In genomic region chr14:53002576-53002975, GRCh38 we compare ENCODE assay signal across 20 cellular contexts. TPM values are rescaled to one million over a fixed set of nuclear protein-coding genes. Genes with fewer than 3 reads are reported as not detected.
DNase-seq lines count a peak whose midpoint lies in the region; FAIRE-seq and TF ChIP-seq lines count a peak whose summit lies in the region.
"Had no signal": no experiment of that assay in that cellular context is flagged by ENCODE, and none has a peak within 500 bp of the region (broad histone marks: within the 10 kb centered on the region; RNA-seq: fewer than 3 reads in every experiment).

No MANE protein-coding gene starts in this region.

- no peak for TF ChIP-seq RAD21 in H1 (IDR thresholded peaks at IDR 0.05 in 1 of 2, conservative IDR thresholded peaks at IDR 0.05 in 1 of 2; ENCODE audit: low read depth in 2 of 2, low read length in 2 of 2)

- no peak overlapping the region for H2BK12ac ChIP-seq in H1 (ENCODE audit: low read depth, low read length)

- BruUV-seq in A673 (replicated peaks; lab: Mats Ljungman, UMichigan): no TSS peak

- H3K36me3 ChIP-seq in H1 (ENCODE audit: control insufficient read depth in 2 of 4, insufficient read depth in 4 of 4, low read length in 3 of 4): no peaks in the 10 kb centered on the region
- no peaks in the 10 kb centered on the region for H3K36me3 ChIP-seq in testis (ENCODE audit: low read depth, missing control alignments)
- no peaks in the 10 kb centered on the region for H3K36me3 ChIP-seq in A673 (ENCODE audit: insufficient read depth, low read length, poor library complexity, severe bottlenecking)

- H3K79me1 ChIP-seq in H1 (ENCODE audit: low read depth, low read length): no peaks in the 10 kb centered on the region

- TF ChIP-seq POLR2A in NB4 (IDR thresholded peaks at IDR 0.05; ENCODE audit: extremely low read depth, insufficient read length) (no peak), H1 (IDR thresholded peaks at IDR 0.05; ENCODE audit: control extremely low read depth in 1 of 2, low read depth in 2 of 2, low read length in 2 of 2) (no peak), testis (IDR thresholded peaks at IDR 0.05) (no peak)

- H2AFZ ChIP-seq in H1 (ENCODE audit: low read length): peak overlapping the region; percentile 79; the same call in 1 of the 2 replicates

- H4K5ac ChIP-seq in H1 (ENCODE audit: insufficient read length, low read depth, low read length): no peak overlapping the region

- H3K27me3 ChIP-seq in H1 (replicated peaks in 1 of 4; ENCODE audit: control insufficient read depth in 3 of 4, extremely low read depth in 1 of 4, insufficient read depth in 3 of 4, low read length in 3 of 4) (no peaks in the 10 kb centered on the region), testis (no peaks in the 10 kb centered on the region), A673 (replicated peaks; ENCODE audit: insufficient read depth, low read depth, low read length, poor library complexity) (no peaks in the 10 kb centered on the region)

- H2BK120ac ChIP-seq in H1 (replicated peaks; ENCODE audit: low read depth, low read length): no peak overlapping the region

- no peak overlapping the region for H3K4ac ChIP-seq in H1 (replicated peaks; ENCODE audit: insufficient read length, low read depth, low read length)

- CTCF ChIA-PET in H1 (lab: Charles Lee; ENCODE audit: partially characterized antibody) (interaction anchor here (1.0 to 2.0 kb wide), 5 partner anchors 19 to 195 kb away, joined by 3 to 4 read pairs (median 4); no protein-coding TSS in a partner anchor), A673 (lab: Charles Lee) (no interaction called here)
- CTCF ChIA-PET in activated naive CD4-positive, alpha-beta T cell treated with anti-CD3 and anti-CD28 coated beads, Interleukin-2, amount 10 ng/mL, durations not matched to agents 7 days and 5 days (lab: Charles Lee): no interaction called here

- H3K79me2 ChIP-seq in H1 (ENCODE audit: control insufficient read depth in 1 of 2, insufficient read depth in 2 of 2, low read length in 2 of 2): no peaks in the 10 kb centered on the region

- WGBS in H1 (ENCODE audit: extremely low coverage in 1 of 2, insufficient coverage in 1 of 2, insufficient read length in 1 of 2, insufficient replicate concordance in 2 of 2, low coverage in 1 of 2, low lambda C conversion rate in 2 of 2, missing lambda C conversion rate in 1 of 2), 2 experiments: 81% methylated on average over 5 of the region's 5 CpGs; no CpG with 5 or more reads in 1 of the 2 experiments
- 58 to 73% methylated on average over 5 of the region's 5 CpGs for WGBS in testis, 2 donors

- no peaks in the 10 kb centered on the region; a peak in 2 of 7 replicates for H3K4me1 ChIP-seq in H1 (replicated peaks in 1 of 4; ENCODE audit: control insufficient read depth in 3 of 4, insufficient read depth in 4 of 4, low read length in 3 of 4)
- no peaks in the 10 kb centered on the region for H3K4me1 ChIP-seq in testis
- H3K4me1 ChIP-seq in A673 (ENCODE audit: insufficient read depth, low read length, poor library complexity, severe bottlenecking): no peaks in the 10 kb centered on the region

- no peak overlapping the region for H3K4me3 Mint-ChIP-seq in activated naive CD4-positive, alpha-beta T cell treated with anti-CD3 and anti-CD28 coated beads, Interleukin-2, amount 10 ng/mL, durations not matched to agents 7 days and 5 days
- H3K4me3 Mint-ChIP-seq: activated T-helper 1 cell treated with anti-CD3 and anti-CD28 coated beads, Interleukin-12 subunit alpha, Interleukin-12 subunit beta, Interleukin-2, Interleukin-4 antibody, amounts not matched to agents 30 ng/mL and 10 ng/mL and 1 ng/mL, durations not matched to agents 14 hours and 24 hours and 36 hours; immature natural killer cell; naive thymus-derived CD8-positive, alpha-beta T cell; stimulated activated naive B cell treated with anti-CD40 and anti-IgM and Interleukin-4, amounts not matched to agents 10 μg/mL and 1 μg/mL and 100 μg/mL, for 72 hours; type B pancreatic cell had no signal

- no peak overlapping the region for H2AK5ac ChIP-seq in H1 (ENCODE audit: low read depth, low read length)

- no peak overlapping the region for H3K4me2 ChIP-seq in H1 (ENCODE audit: insufficient read depth in 1 of 2, low read depth in 2 of 2, low read length in 2 of 2)

- H3K4me3 ChIP-seq in NB4 (ENCODE audit: low read depth, low read length): no peak overlapping the region
- H3K4me3 ChIP-seq in H1 (ENCODE audit: extremely low read depth in 1 of 4, insufficient read depth in 2 of 4, low read depth in 3 of 4, low read length in 4 of 4): no peak overlapping the region
- no peak overlapping the region for H3K4me3 ChIP-seq in testis
- H3K4me3 ChIP-seq in A673 (ENCODE audit: low read depth, low read length, poor library complexity, severe bottlenecking): no peak overlapping the region
- H3K4me3 ChIP-seq: lung had no signal

- peak; percentile 8 for DNase-seq in NCI-H2227 (lab: John Stamatoyannopoulos, UW; ENCODE audit: unreplicated experiment)
- no peak for DNase-seq in NCI-H2227 treated with DMSO at 0.1 percent for 48 hours (lab: John Stamatoyannopoulos, UW)
- DNase-seq in NB4 (ENCODE audit: low read depth): peak; percentile 35
- no peak for DNase-seq in H1 (ENCODE audit: low read depth in 1 of 2, low spot score in 2 of 2)
- peak; percentile 17 for DNase-seq in testis
- no peak for DNase-seq in A673 (ENCODE audit: low spot score)
- no peak for DNase-seq in UCSD-AML1 (lab: John Stamatoyannopoulos, UW; ENCODE audit: unreplicated experiment)
- DNase-seq in activated naive CD4-positive, alpha-beta T cell treated with anti-CD3 and anti-CD28 coated beads, Interleukin-2, amount 10 ng/mL, durations not matched to agents 7 days and 5 days: no peak
- DNase-seq: caudate nucleus; DMS53; immature natural killer cell; Kasumi-1; naive thymus-derived CD8-positive, alpha-beta T cell; NCI-H1436 treated with DMSO at 0.1 percent for 48 hours; Right ventricle myocardium superior; stimulated activated naive B cell treated with anti-CD40 and anti-IgM and Interleukin-4, amounts not matched to agents 10 μg/mL and 1 μg/mL and 100 μg/mL, for 72 hours; T-helper 2 cell had no signal

- no peak overlapping the region for H3K14ac ChIP-seq in H1 (ENCODE audit: insufficient read length)

- H3K9ac ChIP-seq in H1 (replicated peaks in 1 of 4; ENCODE audit: extremely low read depth in 1 of 4, low read depth in 3 of 4, low read length in 3 of 4): no peak overlapping the region

- peaks cover 22% of the 10 kb centered on the region for H3K27me3 Mint-ChIP-seq in activated naive CD4-positive, alpha-beta T cell treated with anti-CD3 and anti-CD28 coated beads, Interleukin-2, amount 10 ng/mL, durations not matched to agents 7 days and 5 days
- H3K27me3 Mint-ChIP-seq: stimulated activated naive B cell treated with anti-CD40 and anti-IgM and Interleukin-4, amounts not matched to agents 10 μg/mL and 1 μg/mL and 100 μg/mL, for 72 hours had no signal

- H3K18ac ChIP-seq in H1 (ENCODE audit: extremely low read depth, low read length): no peak overlapping the region

- H3K27ac ChIP-seq in H1 (ENCODE audit: low read depth, low read length) (no peak overlapping the region), testis (no peak overlapping the region), A673 (ENCODE audit: low read depth, low read length, poor library complexity, severe bottlenecking) (no peak overlapping the region)

- TF ChIP-seq CTCF in NB4 (IDR thresholded peaks at IDR 0.05; ENCODE audit: low read depth, low read length) (no peak), H1 (IDR thresholded peaks at IDR 0.05; ENCODE audit: control extremely low read depth in 1 of 3, insufficient read depth in 1 of 3, low read depth in 1 of 3, low read length in 3 of 3) (no peak), testis (IDR thresholded peaks at IDR 0.05) (no peak), A673 (conservative IDR thresholded peaks at IDR 0.05; ENCODE audit: low read depth, low read length) (no peak)

- no peak overlapping the region for H2BK20ac ChIP-seq in H1 (ENCODE audit: low read length)

- H3K36me3 Mint-ChIP-seq in activated naive CD4-positive, alpha-beta T cell treated with anti-CD3 and anti-CD28 coated beads, Interleukin-2, amount 10 ng/mL, durations not matched to agents 7 days and 5 days: no peaks in the 10 kb centered on the region
- H3K36me3 Mint-ChIP-seq: immature natural killer cell; naive thymus-derived CD8-positive, alpha-beta T cell; stimulated activated naive B cell treated with anti-CD40 and anti-IgM and Interleukin-4, amounts not matched to agents 10 μg/mL and 1 μg/mL and 100 μg/mL, for 72 hours; type B pancreatic cell had no signal

- no peak overlapping the region for H3K27ac Mint-ChIP-seq in activated naive CD4-positive, alpha-beta T cell treated with anti-CD3 and anti-CD28 coated beads, Interleukin-2, amount 10 ng/mL, durations not matched to agents 7 days and 5 days
- H3K27ac Mint-ChIP-seq: activated T-helper 1 cell treated with anti-CD3 and anti-CD28 coated beads, Interleukin-12 subunit alpha, Interleukin-12 subunit beta, Interleukin-2, Interleukin-4 antibody, amounts not matched to agents 30 ng/mL and 10 ng/mL and 1 ng/mL, durations not matched to agents 14 hours and 24 hours and 36 hours; immature natural killer cell; naive thymus-derived CD8-positive, alpha-beta T cell; stimulated activated naive B cell treated with anti-CD40 and anti-IgM and Interleukin-4, amounts not matched to agents 10 μg/mL and 1 μg/mL and 100 μg/mL, for 72 hours; type B pancreatic cell had no signal

- no peak overlapping the region for H4K8ac ChIP-seq in H1 (ENCODE audit: extremely low read depth, insufficient read depth, low read length)

- H3K23ac ChIP-seq in H1 (ENCODE audit: insufficient read length): no peak overlapping the region

- no peak overlapping the region for H2BK5ac ChIP-seq in H1 (ENCODE audit: low read depth, low read length)

- no peaks in the 10 kb centered on the region for H4K20me1 ChIP-seq in H1 (replicated peaks in 1 of 2; ENCODE audit: control insufficient read depth in 1 of 2, insufficient read depth in 2 of 2, low read length in 2 of 2)

- no peak overlapping the region for H2BK15ac ChIP-seq in H1 (ENCODE audit: low read length)

- FAIRE-seq in H1 (lab: Jason Lieb, UNC): no peak

- H3K9me3 ChIP-seq in H1 (ENCODE audit: insufficient read depth in 2 of 2, low read depth in 1 of 2, low read length in 1 of 2) (no peaks in the 10 kb centered on the region), testis (no peaks in the 10 kb centered on the region), A673 (ENCODE audit: low read depth, low read length, poor library complexity, severe bottlenecking) (no peaks in the 10 kb centered on the region)

- H3K4me1 Mint-ChIP-seq in activated naive CD4-positive, alpha-beta T cell treated with anti-CD3 and anti-CD28 coated beads, Interleukin-2, amount 10 ng/mL, durations not matched to agents 7 days and 5 days: peaks cover 2% of the 10 kb centered on the region
- H3K4me1 Mint-ChIP-seq: immature natural killer cell; naive thymus-derived CD8-positive, alpha-beta T cell had no signal

- no peak overlapping the region for H4K91ac ChIP-seq in H1 (replicated peaks; ENCODE audit: insufficient read length, low read length)

- H3K56ac ChIP-seq in H1 (replicated peaks; ENCODE audit: insufficient read length, low read depth, low read length): no peak overlapping the region

- no peak for TF ChIP-seq EP300 in H1 (IDR thresholded peaks at IDR 0.05; ENCODE audit: borderline replicate concordance in 1 of 2, low read depth in 2 of 2, low read length in 2 of 2)

- H3K9me3 Mint-ChIP-seq in activated naive CD4-positive, alpha-beta T cell treated with anti-CD3 and anti-CD28 coated beads, Interleukin-2, amount 10 ng/mL, durations not matched to agents 7 days and 5 days: no peaks in the 10 kb centered on the region
- H3K9me3 Mint-ChIP-seq: activated T-helper 1 cell treated with anti-CD3 and anti-CD28 coated beads, Interleukin-12 subunit alpha, Interleukin-12 subunit beta, Interleukin-2, Interleukin-4 antibody, amounts not matched to agents 30 ng/mL and 10 ng/mL and 1 ng/mL, durations not matched to agents 14 hours and 24 hours and 36 hours; immature natural killer cell; stimulated activated naive B cell treated with anti-CD40 and anti-IgM and Interleukin-4, amounts not matched to agents 10 μg/mL and 1 μg/mL and 100 μg/mL, for 72 hours; type B pancreatic cell had no signal

- intact Hi-C loops in testis (cut with DNase I; ENCODE audit: low total_unique reads) (no loop called here), A673 (cut with micrococcal nuclease; ENCODE audit: unreplicated experiment) (no loop called here)

- POLR2A ChIA-PET in H1 (lab: Charles Lee; ENCODE audit: partially characterized antibody): interaction anchor here (1.7 kb wide), 1 partner anchor 9 kb away, joined by 4 read pairs; no protein-coding TSS in a partner anchor
- POLR2A ChIA-PET in A673 (lab: Charles Lee; ENCODE audit: low non-redundant PET): no interaction called here

- no peaks in the 10 kb centered on the region for H3K23me2 ChIP-seq in H1 (ENCODE audit: low read depth, low read length)

RNA-seq across cellular contexts. Expression of gene FERMT2, which starts 51.7 kb away (rescaled TPM):
- total RNA-seq in H1 (2021; fragmentation: NEBNext Ultra II Directional; extraction: Animal tissue kit (Norgen Biotek cat#: 25700)): 120 and 142 TPM in 2 replicates
- 51.4 and 53.3 TPM in 2 replicates for polyA plus RNA-seq in H1 (2011; rRNA removed)
- polyA plus RNA-seq in H1 (2011; cell fraction: cytosol; rRNA removed): 75.3 TPM
- 41.7 TPM for polyA plus RNA-seq in H1 (2011; cell fraction: nucleus; rRNA removed)
- polyA plus RNA-seq in H1 (2012, experiment 1 of 2): 47.9 to 84.9 TPM (median 59.8 TPM) in 4 replicates
- polyA plus RNA-seq in H1 (2012, experiment 2 of 2): 4.3 TPM
- 139 TPM for polyA plus RNA-seq in H1 (2013, experiment 1 of 2)
- polyA plus RNA-seq in H1 (2013, experiment 2 of 2): 149 TPM
- polyA minus RNA-seq in H1 (2011; rRNA and poly(A)+ RNA removed): 56.7 and 112 TPM in 2 replicates
- 53.7 TPM for polyA minus RNA-seq in H1 (2011; cell fraction: cytosol; rRNA and poly(A)+ RNA removed)
- 58.4 TPM for polyA minus RNA-seq in H1 (2011; cell fraction: nucleus; rRNA and poly(A)+ RNA removed)
- 10 to 100 TPM; 36.8 to 45.7 TPM for total RNA-seq in testis
- polyA plus RNA-seq in testis (ENCODE audit: insufficient read depth, low read depth, low replicate concordance): 37.6 TPM
- 38.3 and 48.0 TPM in 2 replicates for total RNA-seq in A673 (2021)
- polyA plus RNA-seq: immature natural killer cell; naive thymus-derived CD8-positive, alpha-beta T cell had no signal

Comparison
In these comparisons a context has a peak if more than half of its experiments do, and no peak if none do; other contexts are left out.
1. DNase-seq: peak in NCI-H2227 (single experiment), NB4 (single experiment) and testis (single experiment); none in NCI-H2227 treated with DMSO at 0.1 percent for 48 hours (single experiment), H1 (0 of 2), A673 (single experiment), UCSD-AML1 (single experiment) and activated naive CD4-positive, alpha-beta T cell treated with anti-CD3 and anti-CD28 coated beads, Interleukin-2, amount 10 ng/mL, durations not matched to agents 7 days and 5 days (single experiment).